8 cellular contexts compared by ENCODE assay signal in genomic region chr15:76311071-76311956, GRCh38. TPM values are rescaled to one million over a fixed set of nuclear protein-coding genes. Genes with fewer than 3 reads are reported as not detected.
DNase-seq lines count a peak whose midpoint lies in the region; ATAC-seq, FAIRE-seq and TF ChIP-seq lines count a peak whose summit lies in the region.

Gene ETFA (minus strand): TSS chr15:76311469. CDS start chr15:76311388, 81 bp downstream.

- H3K9me3 ChIP-seq in astrocyte (ENCODE audit: insufficient read depth, low read depth, low read length) (no peaks in the 10 kb centered on the region), aorta (ENCODE audit: control insufficient read depth, low read length) (no peaks in the 10 kb centered on the region)

- H3K4me1 ChIP-seq in astrocyte (ENCODE audit: insufficient read depth, low read length) (peaks cover 10% of the 10 kb centered on the region), aorta (ENCODE audit: control insufficient read depth in 1 of 2, insufficient read depth in 2 of 2, low read length in 2 of 2) (no peaks in the 10 kb centered on the region)

- peaks cover 51% of the 10 kb centered on the region for H3K79me2 ChIP-seq in astrocyte (ENCODE audit: insufficient read depth, low read length)

- H3K4me1 Mint-ChIP-seq in T-helper 2 cell treated with Interferon-gamma antibody and Interleukin-4, amounts not matched to agents 5 μg/mL and 100 μg/mL, for 36 hours (ENCODE audit: low read depth): peaks cover 22% of the 10 kb centered on the region
- H3K4me1 Mint-ChIP-seq in astrocyte (ENCODE audit: low read depth, unreplicated experiment): peaks cover 11% of the 10 kb centered on the region

- intact Hi-C loops in aorta (cut with DNase I): no loop called here

- peak within 1 kb of the TSS; percentile 94 for H3K4me2 ChIP-seq in astrocyte (ENCODE audit: low read length)

- H3K36me3 ChIP-seq in astrocyte (ENCODE audit: insufficient read depth, low read length) (no peaks in the 10 kb centered on the region), aorta (ENCODE audit: control insufficient read depth in 1 of 2, insufficient read depth in 2 of 2, low read length in 1 of 2) (no peaks in the 10 kb centered on the region)

- H4K20me1 ChIP-seq in astrocyte (ENCODE audit: insufficient read depth, low read length): peaks cover 39% of the 10 kb centered on the region

- H3K4me3 ChIP-seq in astrocyte (ENCODE audit: insufficient read depth, low read depth, low read length) (peak within 1 kb of the TSS; percentile 97), aorta (ENCODE audit: low read length in 2 of 2) (peak within 1 kb of the TSS; percentile 30 to 78)

- H3K27me3 ChIP-seq in astrocyte (ENCODE audit: insufficient read depth, low read length) (no peaks in the 10 kb centered on the region), aorta (ENCODE audit: control insufficient read depth in 1 of 2, insufficient read depth in 2 of 2, low read length in 1 of 2) (no peaks in the 10 kb centered on the region)

- H3K27ac ChIP-seq in astrocyte (ENCODE audit: low read depth, low read length) (peak within 1 kb of the TSS; percentile 75), aorta (ENCODE audit: low read depth in 1 of 2, low read length in 2 of 2) (peak within 1 kb of the TSS; percentile 29 to 61)

- ATAC-seq in HG02973 (IDR thresholded peaks at IDR 0.05; ENCODE audit: unreplicated experiment): peak; percentile 96
- peak; percentile 100 for ATAC-seq in aorta (ENCODE audit: low FRiP score)

- no peaks in the 10 kb centered on the region for H3K27me3 Mint-ChIP-seq in T-helper 2 cell treated with Interferon-gamma antibody and Interleukin-4, amounts not matched to agents 5 μg/mL and 100 μg/mL, for 36 hours (ENCODE audit: low read depth)
- H3K27me3 Mint-ChIP-seq in astrocyte (ENCODE audit: low read depth, unreplicated experiment): no peaks in the 10 kb centered on the region

- H2AFZ ChIP-seq in astrocyte (ENCODE audit: low read depth, low read length): peak within 1 kb of the TSS; percentile 99

- peak within 1 kb of the TSS; percentile 91 for H3K4me3 Mint-ChIP-seq in T-helper 2 cell treated with Interferon-gamma antibody and Interleukin-4, amounts not matched to agents 5 μg/mL and 100 μg/mL, for 36 hours
- peak within 1 kb of the TSS; percentile 93 for H3K4me3 Mint-ChIP-seq in astrocyte (ENCODE audit: unreplicated experiment)

- peak within 1 kb of the TSS; percentile 76 for H3K27ac Mint-ChIP-seq in T-helper 2 cell treated with Interferon-gamma antibody and Interleukin-4, amounts not matched to agents 5 μg/mL and 100 μg/mL, for 36 hours
- H3K27ac Mint-ChIP-seq in astrocyte (ENCODE audit: unreplicated experiment): peak within 1 kb of the TSS; percentile 95

- FAIRE-seq in GM18507 (lab: Jason Lieb, UNC): peak; percentile 87
- FAIRE-seq in astrocyte (lab: Jason Lieb, UNC): no peak

- peaks cover 17% of the 10 kb centered on the region for H3K36me3 Mint-ChIP-seq in T-helper 2 cell treated with Interferon-gamma antibody and Interleukin-4, amounts not matched to agents 5 μg/mL and 100 μg/mL, for 36 hours (ENCODE audit: low read depth)
- no peaks in the 10 kb centered on the region for H3K36me3 Mint-ChIP-seq in astrocyte (ENCODE audit: low read depth, unreplicated experiment)

- DNase-seq in GM18507 (ENCODE audit: extremely low spot score, insufficient read length, low read depth) (peak; percentile 99), NCI-H1930 (lab: John Stamatoyannopoulos, UW) (peak; percentile 84 to 90), astrocyte (ENCODE audit: low read depth) (peak; percentile 82), hepatic stellate cell (ENCODE audit: low spot score) (peak; percentile 99), renal cortical epithelial cell (ENCODE audit: low read depth) (peak; percentile 84), aorta (peak; percentile 99 to 100)
- DNase-seq in T-helper 2 cell treated with Interferon-gamma antibody and Interleukin-4, amounts not matched to agents 5 μg/mL and 100 μg/mL, for 36 hours (ENCODE audit: low spot score): peak; percentile 94

- TF ChIP-seq CTCF in astrocyte (IDR thresholded peaks at IDR 0.05; ENCODE audit: insufficient read depth, low read depth, low read length): no peak

- WGBS in aorta, 2 donors: 0 to 1% methylated on average over 51 to 60 of the region's 60 CpGs

- H3K9me3 Mint-ChIP-seq in T-helper 2 cell treated with Interferon-gamma antibody and Interleukin-4, amounts not matched to agents 5 μg/mL and 100 μg/mL, for 36 hours: no peaks in the 10 kb centered on the region
- no peaks in the 10 kb centered on the region for H3K9me3 Mint-ChIP-seq in astrocyte (ENCODE audit: unreplicated experiment)

- peak within 1 kb of the TSS; percentile 99 for H3K9ac ChIP-seq in astrocyte (ENCODE audit: low read length)

RNA-seq across cellular contexts. Expression of gene ETFA, which starts in this region (rescaled TPM):
- total RNA-seq in astrocyte (123 and 126 TPM in 2 replicates), renal cortical epithelial cell (147 and 166 TPM in 2 replicates), aorta (10 to 100 TPM; 76.0 to 81.0 TPM)
- 100 to 1,000 TPM in 1 of 2 donors, 10 to 100 TPM in 1; 81.0 to 152 TPM for polyA plus RNA-seq in aorta

Comparison
In these comparisons a context has a peak if more than half of its experiments do, and no peak if none do; other contexts are left out.
1. Peak in every context shown above with its lines: DNase-seq, ATAC-seq, H3K4me3 ChIP-seq and H3K27ac ChIP-seq.